1 cellular context compared by ENCODE assay signal in the genomic region with DNA sequence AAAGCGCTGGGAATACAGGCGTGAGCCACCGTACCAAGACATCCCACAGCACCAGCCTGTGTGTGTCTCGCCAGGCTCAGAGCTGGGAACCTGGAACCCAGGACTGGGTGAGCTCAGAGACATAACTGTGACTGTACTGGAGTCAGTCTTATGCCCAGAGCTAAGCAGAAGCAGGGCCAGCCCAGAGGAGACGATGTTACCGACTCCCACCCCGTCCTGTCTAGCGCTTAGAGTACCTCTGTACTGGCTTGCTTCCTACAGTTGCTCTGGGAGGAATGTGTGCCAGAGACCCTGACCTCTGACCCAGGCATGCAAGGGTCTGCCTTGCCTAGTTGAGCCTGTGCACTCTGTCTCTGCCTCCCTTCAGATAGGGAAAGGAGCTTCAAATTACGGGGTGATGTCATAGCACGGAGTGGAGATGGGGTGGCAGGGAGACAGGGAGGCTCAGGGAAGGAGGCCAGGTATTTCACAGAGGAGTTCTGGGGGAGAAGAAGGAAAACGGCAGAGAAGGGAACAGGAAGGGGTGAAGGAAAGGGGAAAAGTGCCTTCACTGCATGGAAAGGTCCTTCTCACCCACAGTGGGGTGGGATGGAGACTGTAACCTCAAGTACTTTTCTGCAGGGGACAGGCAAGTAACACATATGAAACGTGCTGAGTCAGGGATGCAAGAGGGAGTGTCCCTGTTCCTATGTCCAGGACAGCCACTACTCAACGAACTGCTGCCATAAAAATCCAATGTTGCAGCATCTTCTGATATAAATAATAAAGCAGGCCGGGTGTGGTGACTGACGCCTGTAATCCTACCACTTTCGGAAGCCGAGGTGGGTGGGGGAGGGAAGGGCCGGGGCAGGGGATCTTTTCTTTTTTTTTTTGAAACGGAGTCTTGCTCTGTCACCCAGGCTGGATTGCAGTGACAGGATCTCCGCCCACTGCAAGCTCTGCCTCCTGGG.
TF ChIP-seq lines count a peak whose summit lies in the region.

No MANE protein-coding gene starts in this region.

TF ChIP-seq in WTC11, 78 proteins besides CTCF, POLR2A, EP300 and RAD21 (continued from another document):
- TF ChIP-seq, protein P1, sequence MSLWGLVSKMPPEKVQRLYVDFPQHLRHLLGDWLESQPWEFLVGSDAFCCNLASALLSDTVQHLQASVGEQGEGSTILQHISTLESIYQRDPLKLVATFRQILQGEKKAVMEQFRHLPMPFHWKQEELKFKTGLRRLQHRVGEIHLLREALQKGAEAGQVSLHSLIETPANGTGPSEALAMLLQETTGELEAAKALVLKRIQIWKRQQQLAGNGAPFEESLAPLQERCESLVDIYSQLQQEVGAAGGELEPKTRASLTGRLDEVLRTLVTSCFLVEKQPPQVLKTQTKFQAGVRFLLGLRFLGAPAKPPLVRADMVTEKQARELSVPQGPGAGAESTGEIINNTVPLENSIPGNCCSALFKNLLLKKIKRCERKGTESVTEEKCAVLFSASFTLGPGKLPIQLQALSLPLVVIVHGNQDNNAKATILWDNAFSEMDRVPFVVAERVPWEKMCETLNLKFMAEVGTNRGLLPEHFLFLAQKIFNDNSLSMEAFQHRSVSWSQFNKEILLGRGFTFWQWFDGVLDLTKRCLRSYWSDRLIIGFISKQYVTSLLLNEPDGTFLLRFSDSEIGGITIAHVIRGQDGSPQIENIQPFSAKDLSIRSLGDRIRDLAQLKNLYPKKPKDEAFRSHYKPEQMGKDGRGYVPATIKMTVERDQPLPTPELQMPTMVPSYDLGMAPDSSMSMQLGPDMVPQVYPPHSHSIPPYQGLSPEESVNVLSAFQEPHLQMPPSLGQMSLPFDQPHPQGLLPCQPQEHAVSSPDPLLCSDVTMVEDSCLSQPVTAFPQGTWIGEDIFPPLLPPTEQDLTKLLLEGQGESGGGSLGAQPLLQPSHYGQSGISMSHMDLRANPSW (CRISPR knock-in tag; conservative IDR thresholded peaks at IDR 0.05; ENCODE audit: low read depth), result no peak
- TF ChIP-seq ZNF423 (CRISPR knock-in tag; IDR thresholded peaks at IDR 0.05), result no peak
- no peak for TF ChIP-seq KAT7 (CRISPR knock-in tag; IDR thresholded peaks at IDR 0.05; ENCODE audit: borderline replicate concordance)
